In genomic region chr12:132460571-132460970, GRCh38 we compare ENCODE assay signal across 16 cellular contexts. TPM values are rescaled to one million over a fixed set of nuclear protein-coding genes. Genes with fewer than 3 reads are reported as not detected.
DNase-seq lines count a peak whose midpoint lies in the region; ATAC-seq, FAIRE-seq and TF ChIP-seq lines count a peak whose summit lies in the region.
"Had no signal": no experiment of that assay in that cellular context is flagged by ENCODE, and none has a peak within 500 bp of the region (broad histone marks: within the 10 kb centered on the region; RNA-seq: fewer than 3 reads in every experiment).

No MANE protein-coding gene starts in this region.

- H3K4me3 Mint-ChIP-seq in HFFc6 (no peak overlapping the region), osteocyte (ENCODE audit: unreplicated experiment) (no peak overlapping the region)

- H3K4me1 ChIP-seq in SK-N-SH (ENCODE audit: control insufficient read depth in 1 of 2, insufficient read depth in 2 of 2, low read depth in 1 of 2, low read length in 1 of 2): no peaks in the 10 kb centered on the region
- H3K4me1 ChIP-seq: esophagus muscularis mucosa, tibial artery had no signal

- H3F3A ChIP-seq in SK-N-SH (replicated peaks; ENCODE audit: insufficient read depth): no peaks in the 10 kb centered on the region

- H3K27me3 Mint-ChIP-seq in HFFc6 (ENCODE audit: insufficient read depth): peaks cover 5% of the 10 kb centered on the region
- H3K27me3 Mint-ChIP-seq in osteocyte (ENCODE audit: unreplicated experiment): peaks cover 4% of the 10 kb centered on the region

- no peak overlapping the region for H3K4me2 ChIP-seq in SK-N-SH

- no peaks in the 10 kb centered on the region for H3K27me3 ChIP-seq in SK-N-SH (ENCODE audit: insufficient read depth)

- WGBS in SK-N-SH (ENCODE audit: low lambda C conversion rate): 66% methylated on average over 13 of the region's 13 CpGs

- POLR2A ChIA-PET in SK-N-SH (lab: Yijun Ruan, JAX): no interaction called here

- H3K9ac ChIP-seq in SK-N-SH: no peak overlapping the region

- peak; percentile 37 for TF ChIP-seq CTCF in SK-N-SH (IDR thresholded peaks at IDR 0.05)
- peak; percentile 51 for TF ChIP-seq CTCF in HFFc6 (IDR thresholded peaks at IDR 0.05)
- peak; percentile 32 for TF ChIP-seq CTCF in osteocyte (IDR thresholded peaks at IDR 0.05)

- no peaks in the 10 kb centered on the region for H3K9me2 ChIP-seq in SK-N-SH

- CTCF ChIA-PET in SK-N-SH (lab: Yijun Ruan, JAX): interaction anchor here (1.2 to 2.1 kb wide), 4 partner anchors 10 to 139 kb away, joined by 3 to 7 read pairs (median 4); no protein-coding TSS in a partner anchor

- TF ChIP-seq EP300 in SK-N-SH (IDR thresholded peaks at IDR 0.05; ENCODE audit: borderline replicate concordance in 1 of 2, low read depth in 1 of 2, low read length in 1 of 2): no peak

- H3K79me2 ChIP-seq in SK-N-SH (ENCODE audit: insufficient read depth): no peaks in the 10 kb centered on the region

- peaks cover 7% of the 10 kb centered on the region for H3K9me3 Mint-ChIP-seq in HFFc6
- H3K9me3 Mint-ChIP-seq in osteocyte (ENCODE audit: unreplicated experiment): no peaks in the 10 kb centered on the region

- H3K27ac Mint-ChIP-seq in HFFc6: no peak overlapping the region
- no peak overlapping the region for H3K27ac Mint-ChIP-seq in osteocyte (ENCODE audit: unreplicated experiment)

- FAIRE-seq in RCC 7860 (lab: Jason Lieb, UNC): no peak

- DNase-seq in SK-N-SH (no peak), HFFc6 (no peak), cerebellar cortex (ENCODE audit: low spot score) (peak; percentile 21), osteocyte (ENCODE audit: extremely low spot score, unreplicated experiment) (no peak), RCC 7860 (ENCODE audit: low spot score) (no peak), putamen (ENCODE audit: low spot score) (no peak)
- DNase-seq: activated CD8-positive, alpha-beta memory T cell treated with anti-CD3 and anti-CD28 coated beads, Interleukin-2, amount 50 U/mL, for 48 hours; aorta; DMS79 treated with DMSO at 0.1 percent for 48 hours; NCI-H1105 treated with DMSO at 0.1 percent for 48 hours; NCI-H774; T-helper 2 cell; tibial artery had no signal

- H3K9me3 ChIP-seq in SK-N-SH: no peaks in the 10 kb centered on the region
- H3K9me3 ChIP-seq: tibial artery had no signal

- no peak overlapping the region for H2AFZ ChIP-seq in SK-N-SH (ENCODE audit: low read depth)

- H3K4me1 Mint-ChIP-seq in HFFc6 (ENCODE audit: low read depth) (no peaks in the 10 kb centered on the region), osteocyte (ENCODE audit: unreplicated experiment) (no peaks in the 10 kb centered on the region)

- no peaks in the 10 kb centered on the region for H4K20me1 ChIP-seq in SK-N-SH (ENCODE audit: insufficient read depth)

- H3K27ac ChIP-seq in SK-N-SH (ENCODE audit: low read depth in 2 of 2, low read length in 1 of 2): no peak overlapping the region
- H3K27ac ChIP-seq: esophagus muscularis mucosa, tibial artery had no signal

- no peak overlapping the region for H3K4me3 ChIP-seq in SK-N-SH (ENCODE audit: low read depth in 2 of 2, low read length in 1 of 2)
- H3K4me3 ChIP-seq: esophagus muscularis mucosa, tibial artery had no signal

- no peaks in the 10 kb centered on the region for H3K36me3 ChIP-seq in SK-N-SH (replicated peaks in 1 of 2; ENCODE audit: control insufficient read depth in 1 of 2, insufficient read depth in 2 of 2, low read length in 1 of 2)
- H3K36me3 ChIP-seq: esophagus muscularis mucosa, tibial artery had no signal

- ATAC-seq in SK-N-SH treated with all-trans-retinoic acid at 6 μM for 48 hours (no peak), HG03520 (IDR thresholded peaks at IDR 0.05; ENCODE audit: unreplicated experiment) (no peak)

- peak; percentile 36 for TF ChIP-seq RAD21 in SK-N-SH (IDR thresholded peaks at IDR 0.05; ENCODE audit: low read length)

- H3K36me3 Mint-ChIP-seq in HFFc6 (ENCODE audit: low read depth) (peaks cover 5% of the 10 kb centered on the region; the same call in 1 of the 2 replicates), osteocyte (ENCODE audit: unreplicated experiment) (no peaks in the 10 kb centered on the region)

TF ChIP-seq in SK-N-SH, 30 proteins besides CTCF, POLR2A, EP300 and RAD21:
- no peak for TF ChIP-seq YY1 (IDR thresholded peaks at IDR 0.05; ENCODE audit: low read depth)
- no peak for TF ChIP-seq PBX3 (IDR thresholded peaks at IDR 0.05)
- no peak for TF ChIP-seq MXI1 (IDR thresholded peaks at IDR 0.05; ENCODE audit: low read depth, low read length)
- no peak for TF ChIP-seq USF2 (IDR thresholded peaks at IDR 0.05; ENCODE audit: borderline replicate concordance, low read depth, low read length)
- TF ChIP-seq FOXM1 (IDR thresholded peaks at IDR 0.05; ENCODE audit: low read depth): no peak
- TF ChIP-seq IRF3 (IDR thresholded peaks at IDR 0.05; ENCODE audit: low read depth, low read length): no peak
- TF ChIP-seq RXRA (IDR thresholded peaks at IDR 0.05; ENCODE audit: borderline replicate concordance, low read depth): no peak
TF ChIP-seq in SK-N-SH: peak in this region for 0.

TF ChIP-seq in SK-N-SH treated with all-trans-retinoic acid at 6 μM for 48 hours, 23 proteins besides CTCF, POLR2A, EP300 and RAD21 (continues in another document):
- TF ChIP-seq CREB5 (CRISPR knock-in tag; IDR thresholded peaks at IDR 0.05; ENCODE audit: low read depth) (no peak), CSDC2 (CRISPR knock-in tag; IDR thresholded peaks at IDR 0.05) (no peak), BACH2 (CRISPR knock-in tag; IDR thresholded peaks at IDR 0.05; ENCODE audit: borderline replicate concordance) (no peak), ISL1 (CRISPR knock-in tag; IDR thresholded peaks at IDR 0.05) (no peak), TSHZ2 (CRISPR knock-in tag; IDR thresholded peaks at IDR 0.05) (no peak), TCF4 (CRISPR knock-in tag; IDR thresholded peaks at IDR 0.05; ENCODE audit: borderline replicate concordance) (no peak), ZFP30 (CRISPR knock-in tag; IDR thresholded peaks at IDR 0.05) (no peak), SNAI2 (CRISPR knock-in tag; IDR thresholded peaks at IDR 0.05) (no peak), ZNF70 (CRISPR knock-in tag; IDR thresholded peaks at IDR 0.05) (no peak), ZNF565 (CRISPR knock-in tag; conservative IDR thresholded peaks at IDR 0.05; ENCODE audit: low read depth) (no peak), GLIS3 (CRISPR knock-in tag; IDR thresholded peaks at IDR 0.05) (no peak), ZC3H10 (CRISPR knock-in tag; IDR thresholded peaks at IDR 0.05) (no peak), ARNTL (CRISPR knock-in tag; IDR thresholded peaks at IDR 0.05; ENCODE audit: borderline replicate concordance, low read depth) (no peak), PATZ1 (CRISPR knock-in tag; IDR thresholded peaks at IDR 0.05; ENCODE audit: borderline replicate concordance) (no peak), PPARA (CRISPR knock-in tag; IDR thresholded peaks at IDR 0.05; ENCODE audit: borderline replicate concordance) (no peak)

RNA-seq across cellular contexts. Expression of gene FBRSL1, which starts 29.4 kb away (rescaled TPM):
- 3.3 and 5.5 TPM in 2 replicates for polyA plus RNA-seq in SK-N-SH (2012; rRNA removed)
- 3.2 and 4.9 TPM in 2 replicates for polyA plus RNA-seq in SK-N-SH (2012; cell fraction: cytosol; rRNA removed)
- polyA plus RNA-seq in SK-N-SH (2012; cell fraction: nucleus; rRNA removed): 29.5 and 88.3 TPM in 2 replicates
- total RNA-seq in HFFc6 (2021; fragmentation: NEBNext Ultra II Directional; extraction: Animal tissue kit (Norgen Biotek cat#: 25700)): 10 to 100 TPM; 25.1 to 34.0 (median 30.1) TPM
- total RNA-seq in osteocyte: 42.1 and 46.2 TPM in 2 replicates
